8 cellular contexts compared by ENCODE assay signal in the genomic region with DNA sequence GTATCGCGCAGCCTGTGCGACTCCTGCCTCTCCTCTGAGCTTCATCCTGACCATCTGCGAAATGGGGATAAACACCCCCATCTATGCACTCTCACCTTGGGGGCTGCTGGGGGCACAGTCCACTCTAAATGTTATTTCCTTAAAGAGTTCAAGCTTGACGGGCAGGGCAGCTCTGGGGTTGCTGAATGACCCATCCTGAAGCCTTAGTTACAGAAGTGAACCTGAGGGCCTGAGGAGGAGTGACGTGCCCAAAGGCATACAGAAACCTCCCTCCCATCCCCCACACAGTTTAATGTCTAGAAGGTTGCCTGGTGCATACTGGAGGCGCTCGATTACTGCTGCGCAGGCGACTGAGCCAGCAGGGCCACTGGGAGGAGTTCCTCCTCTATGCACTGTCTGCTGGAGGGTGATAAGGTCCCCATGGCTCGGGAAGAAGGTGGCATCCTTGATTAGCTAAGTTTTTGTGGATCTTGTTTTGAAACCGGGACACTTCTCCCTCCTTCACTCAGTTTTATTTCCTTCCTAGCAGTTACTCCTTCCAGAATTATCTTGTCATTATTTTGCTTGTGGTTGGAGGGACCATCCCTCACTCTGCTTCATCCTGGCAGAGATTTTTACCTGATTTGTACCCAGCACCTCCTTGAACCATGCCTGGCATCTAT. TPM values are rescaled to one million over a fixed set of nuclear protein-coding genes. Genes with fewer than 3 reads are reported as not detected.
A peak's percentile ranks its signal among the peaks of the same experiment; 100 is the strongest.
DNase-seq lines count a peak whose midpoint lies in the region; ATAC-seq and TF ChIP-seq lines count a peak whose summit lies in the region.

No MANE protein-coding gene starts in this region.

- no peaks in the 10 kb centered on the region for H3K9me3 Mint-ChIP-seq in activated CD4-positive, alpha-beta memory T cell treated with anti-CD3 and anti-CD28 coated beads for 36 hours
- no peaks in the 10 kb centered on the region for H3K9me3 Mint-ChIP-seq in endothelial cell (ENCODE audit: unreplicated experiment)

- intact Hi-C loops in activated CD4-positive, alpha-beta memory T cell treated with anti-CD3 and anti-CD28 coated beads for 36 hours (cut with micrococcal nuclease) = loop anchor here (1.0 to 5.0 kb wide), 6 partner anchors 13 to 102 kb away; a partner anchor contains a TSS

- H3K27ac Mint-ChIP-seq in activated CD4-positive, alpha-beta memory T cell treated with anti-CD3 and anti-CD28 coated beads for 36 hours = peak overlapping the region; percentile 98
- H3K27ac Mint-ChIP-seq in endothelial cell (ENCODE audit: unreplicated experiment) = peak overlapping the region; percentile 92

- H3K27me3 Mint-ChIP-seq in activated CD4-positive, alpha-beta memory T cell treated with anti-CD3 and anti-CD28 coated beads for 36 hours = no peaks in the 10 kb centered on the region
- H3K27me3 Mint-ChIP-seq in endothelial cell (ENCODE audit: unreplicated experiment) = peaks cover 8% of the 10 kb centered on the region

- H3K4me1 ChIP-seq in muscle layer of colon (ENCODE audit: insufficient read depth, low read length) = peaks cover 16% of the 10 kb centered on the region

- H3K4me3 Mint-ChIP-seq in activated CD4-positive, alpha-beta memory T cell treated with anti-CD3 and anti-CD28 coated beads for 36 hours = peak overlapping the region; percentile 89
- peak overlapping the region; percentile 92 for H3K4me3 Mint-ChIP-seq in endothelial cell (ENCODE audit: unreplicated experiment)

- DNase-seq in AG04449 (ENCODE audit: low read depth, low spot score) (no peak), NCI-H774 (lab: John Stamatoyannopoulos, UW) (peak; percentile 51), endothelial cell (ENCODE audit: low spot score) (peak; percentile 51)
- peak; percentile 89 for DNase-seq in activated CD4-positive, alpha-beta memory T cell treated with anti-CD3 and anti-CD28 coated beads for 36 hours
- peak; percentile 68 for DNase-seq in stimulated activated naive CD4-positive, alpha-beta T cell treated with Interleukin-2 at 50 U/mL for 16 hours (lab: John Stamatoyannopoulos, UW)

- peaks cover 23% of the 10 kb centered on the region for H3K4me1 Mint-ChIP-seq in activated CD4-positive, alpha-beta memory T cell treated with anti-CD3 and anti-CD28 coated beads for 36 hours (ENCODE audit: low read depth)
- peaks cover 8% of the 10 kb centered on the region for H3K4me1 Mint-ChIP-seq in endothelial cell (ENCODE audit: unreplicated experiment)

- POLR2A ChIA-PET in AG04449 (lab: Yijun Ruan, JAX) = interaction anchor here (1.0 kb wide), 2 partner anchors 8 to 14 kb away, joined by 3 to 6 read pairs; no protein-coding TSS in a partner anchor
- POLR2A ChIA-PET in activated CD4-positive, alpha-beta memory T cell treated with anti-CD3 and anti-CD28 coated beads for 36 hours (lab: Charles Lee) = interaction anchor here (0.5 to 2.7 kb wide), 8 partner anchors 9 to 139 kb away, joined by 3 to 14 read pairs (median 4); a partner anchor contains a TSS

- H3K9me3 ChIP-seq in muscle layer of colon (ENCODE audit: low read length) = no peaks in the 10 kb centered on the region

- ATAC-seq in GM18858 (IDR thresholded peaks at IDR 0.05; ENCODE audit: unreplicated experiment) (peak; percentile 31), HG03095 (IDR thresholded peaks at IDR 0.05; ENCODE audit: unreplicated experiment) (peak; percentile 76)

- H3K36me3 Mint-ChIP-seq in activated CD4-positive, alpha-beta memory T cell treated with anti-CD3 and anti-CD28 coated beads for 36 hours = peaks cover 10% of the 10 kb centered on the region
- H3K36me3 Mint-ChIP-seq in endothelial cell (ENCODE audit: low read depth, unreplicated experiment) = peaks cover 8% of the 10 kb centered on the region

- TF ChIP-seq CTCF in AG04449 (IDR thresholded peaks at IDR 0.05; ENCODE audit: insufficient read depth, low read length, missing control alignments) (no peak), endothelial cell (IDR thresholded peaks at IDR 0.05; ENCODE audit: unreplicated experiment) (no peak)

- peak overlapping the region; percentile 50 for H3K4me3 ChIP-seq in AG04449 (ENCODE audit: low read depth, low read length)
- H3K4me3 ChIP-seq in muscle layer of colon (ENCODE audit: low read depth in 1 of 2, low read length in 2 of 2) = peak overlapping the region in 1 of 2 donors; percentile 64

- peak overlapping the region; percentile 49 for H3K9ac ChIP-seq in muscle layer of colon (ENCODE audit: low read length)

- peaks cover 16% of the 10 kb centered on the region for H3K36me3 ChIP-seq in muscle layer of colon (ENCODE audit: insufficient read depth, low read length)

- CTCF ChIA-PET in AG04449 (lab: Yijun Ruan, JAX) = interaction anchor here (0.7 to 2.1 kb wide), 7 partner anchors 12 to 323 kb away, joined by 3 to 7 read pairs (median 4); a partner anchor contains a TSS
- CTCF ChIA-PET in activated CD4-positive, alpha-beta memory T cell treated with anti-CD3 and anti-CD28 coated beads for 36 hours (lab: Charles Lee) = interaction anchor here (0.7 to 1.9 kb wide), 9 partner anchors 10 to 303 kb away, joined by 3 to 22 read pairs (median 4); a partner anchor contains a TSS

- no peaks in the 10 kb centered on the region for H3K27me3 ChIP-seq in muscle layer of colon (ENCODE audit: control insufficient read depth in 1 of 2, insufficient read depth in 2 of 2, low read length in 2 of 2)

- no peak overlapping the region for H3K27ac ChIP-seq in muscle layer of colon (ENCODE audit: low read depth, low read length)

RNA-seq across cellular contexts. Expression of a gene that starts 0.6 kb away (rescaled TPM):
- 100 to 1,000 TPM; 232 to 236 TPM for total RNA-seq in activated CD4-positive, alpha-beta memory T cell treated with anti-CD3 and anti-CD28 coated beads for 36 hours
- 229 TPM for total RNA-seq in endothelial cell (ENCODE audit: unreplicated experiment)

RNA-seq across cellular contexts. Expression of a gene that starts 13.7 kb away (rescaled TPM):
- total RNA-seq in activated CD4-positive, alpha-beta memory T cell treated with anti-CD3 and anti-CD28 coated beads for 36 hours = 100 to 1,000 TPM; 112 to 114 TPM
- 105 TPM for total RNA-seq in endothelial cell (ENCODE audit: unreplicated experiment)

RNA-seq across cellular contexts. Expression of a gene that starts 22.1 kb away (rescaled TPM):
- 10 to 100 TPM; 24.7 to 29.7 TPM for total RNA-seq in activated CD4-positive, alpha-beta memory T cell treated with anti-CD3 and anti-CD28 coated beads for 36 hours
- 11.0 TPM for total RNA-seq in endothelial cell (ENCODE audit: unreplicated experiment)

RNA-seq across cellular contexts. Expression of a gene that starts 27.7 kb away (rescaled TPM):
- total RNA-seq in activated CD4-positive, alpha-beta memory T cell treated with anti-CD3 and anti-CD28 coated beads for 36 hours = 1,000 to 10,000 TPM; 1,569 to 1,601 TPM
- 1,465 TPM for total RNA-seq in endothelial cell (ENCODE audit: unreplicated experiment)

RNA-seq across cellular contexts. Expression of a gene that starts 44.7 kb away (rescaled TPM):
- total RNA-seq in activated CD4-positive, alpha-beta memory T cell treated with anti-CD3 and anti-CD28 coated beads for 36 hours = 10 to 100 TPM; 97.6 to 99.3 TPM
- total RNA-seq in endothelial cell (ENCODE audit: unreplicated experiment) = 88.8 TPM
